ENCODE assay signal across 10 cellular contexts in genomic region chr1:59156526-59157196, GRCh38.
A peak's percentile ranks its signal among the peaks of the same experiment; 100 is the strongest.
DNase-seq lines count a peak whose midpoint lies in the region; ATAC-seq and TF ChIP-seq lines count a peak whose summit lies in the region.
"Had no signal": no experiment of that assay in that cellular context is flagged by ENCODE, and none has a peak within 500 bp of the region (broad histone marks: within the 10 kb centered on the region; RNA-seq: fewer than 3 reads in every experiment).

No MANE protein-coding gene starts in this region.

- TF ChIP-seq CTCF in HCT116 (IDR thresholded peaks at IDR 0.05 in 2 of 3, conservative IDR thresholded peaks at IDR 0.05 in 1 of 3; ENCODE audit: borderline replicate concordance in 1 of 3, insufficient read depth in 1 of 3, low read depth in 2 of 3, low read length in 2 of 3): no peak
- TF ChIP-seq CTCF in osteoblast (IDR thresholded peaks at IDR 0.05; ENCODE audit: extremely low read depth, low read depth, low read length): no peak

- peak overlapping the region; percentile 97 for H2AFZ ChIP-seq in HCT116 (ENCODE audit: low read depth, low read length, poor library complexity, severe bottlenecking)
- H2AFZ ChIP-seq in osteoblast (ENCODE audit: low read length): no peak overlapping the region

- H3K9ac ChIP-seq in HCT116 (ENCODE audit: low read length): no peak overlapping the region

- peaks cover 0 to 4% of the 10 kb centered on the region in 2 experiments; a peak in 1 of 4 replicates for H3K9me3 ChIP-seq in HCT116 (ENCODE audit: control insufficient read depth in 1 of 2, insufficient read depth in 1 of 2, low read depth in 1 of 2, low read length in 2 of 2)
- peaks cover 3% of the 10 kb centered on the region for H3K9me3 ChIP-seq in osteoblast (ENCODE audit: low read depth, low read length)
- H3K9me3 ChIP-seq: colonic mucosa had no signal

- RAD21 ChIA-PET in HCT116 (lab: Charles Lee; ENCODE audit: low non-redundant PET in 1 of 2, low total read pairs in 2 of 2, uncharacterized antibody in 2 of 2, unreplicated experiment in 2 of 2): no interaction called here

- H3K36me3 ChIP-seq in HCT116 (ENCODE audit: control insufficient read depth in 1 of 2, insufficient read depth in 2 of 2, low read length in 2 of 2): no peaks in the 10 kb centered on the region
- no peaks in the 10 kb centered on the region for H3K36me3 ChIP-seq in osteoblast (ENCODE audit: insufficient read depth, low read length)
- H3K36me3 ChIP-seq: colonic mucosa had no signal

- DNase-seq in HCT116 (ENCODE audit: low read depth, low spot score): peak; percentile 60
- peak; percentile 91 for DNase-seq in NCI-H69 (lab: John Stamatoyannopoulos, UW)
- DNase-seq in dermis blood vessel endothelial cell: peak; percentile 74
- DNase-seq in osteoblast (ENCODE audit: insufficient read length, low spot score, missing footprints): no peak
- no peak for DNase-seq in stimulated activated CD4-positive, alpha-beta T cell treated with anti-CD3 and anti-CD28 coated beads, Interleukin-1b, Interleukin-23, amount 100 ng/mL, for 48 hours
- no peak for DNase-seq in kidney glomerular epithelial cell (lab: John Stamatoyannopoulos, UW)
- no peak for DNase-seq in NCI-H1092 treated with DMSO at 0.1 percent for 48 hours (lab: John Stamatoyannopoulos, UW)
- no peak for DNase-seq in effector CD4-positive, alpha-beta T cell
- DNase-seq: colonic mucosa; stimulated activated CD8-positive, alpha-beta memory T cell treated with anti-CD3 and anti-CD28 coated beads, Interleukin-4, amount 100 ng/mL, for 48 hours had no signal

- H3K4me3 ChIP-seq in HCT116 (replicated peaks in 1 of 2; ENCODE audit: low read depth in 1 of 2, low read length in 2 of 2): peak overlapping the region in 1 of 2 experiments; percentile 9; a peak in 1 of 4 replicates
- no peak overlapping the region for H3K4me3 ChIP-seq in osteoblast (ENCODE audit: insufficient read depth, low read length)
- H3K4me3 ChIP-seq: colonic mucosa had no signal

- no TSS peak for BruUV-seq in HCT116 (replicated peaks; lab: Mats Ljungman, UMichigan)

- peak; percentile 82 for ATAC-seq in HCT116

- POLR2A ChIA-PET in HCT116 (lab: Charles Lee): interaction anchor here (2.0 kb wide), 1 partner anchor 373 kb away, joined by 5 read pairs; the partner anchor contains the start of gene JUN

- CTCF ChIA-PET in HCT116 (lab: Charles Lee): interaction anchor here (0.6 kb wide), 1 partner anchor 66 kb away, joined by 3 read pairs; no protein-coding TSS in a partner anchor

- intact Hi-C loops in HCT116 (cut with micrococcal nuclease): loop anchor here (10.0 kb wide), 1 partner anchor 138 kb away; the partner anchor contains the start of gene FGGY

- 0 out of 2 replicates have a peak, but pooled peaks have one; percentile 10 for TF ChIP-seq RAD21 in HCT116 (IDR thresholded peaks at IDR 0.05; ENCODE audit: low read depth)

- H3K27ac ChIP-seq in HCT116 (ENCODE audit: low read depth, low read length) (no peak overlapping the region), osteoblast (ENCODE audit: low read depth, low read length) (no peak overlapping the region)
- H3K27ac ChIP-seq: colonic mucosa had no signal

- peaks cover 15 to 27% of the 10 kb centered on the region in 2 experiments; a peak in 3 of 4 replicates for H3K4me1 ChIP-seq in HCT116 (ENCODE audit: control insufficient read depth in 1 of 2, insufficient read depth in 2 of 2, low read length in 2 of 2)
- H3K4me1 ChIP-seq in osteoblast (ENCODE audit: insufficient read depth, low read length): peaks cover 21% of the 10 kb centered on the region
- H3K4me1 ChIP-seq: colonic mucosa had no signal

- H3K4me2 ChIP-seq in HCT116 (ENCODE audit: low read length) (peak overlapping the region; percentile 73), osteoblast (ENCODE audit: insufficient read depth, low read length) (peak overlapping the region; percentile 32)

- H4K20me1 ChIP-seq in HCT116 (ENCODE audit: insufficient read depth): no peaks in the 10 kb centered on the region
- no peaks in the 10 kb centered on the region for H4K20me1 ChIP-seq in osteoblast (ENCODE audit: insufficient read depth, low read length)

- H3K9me2 ChIP-seq in HCT116 (ENCODE audit: insufficient read depth): no peaks in the 10 kb centered on the region

- no peak for TF ChIP-seq POLR2A in HCT116 (IDR thresholded peaks at IDR 0.05; ENCODE audit: borderline replicate concordance, extremely low read depth, insufficient read depth, insufficient read length)

- no peaks in the 10 kb centered on the region for H3K27me3 ChIP-seq in HCT116 (ENCODE audit: insufficient read depth, low read length)
- H3K27me3 ChIP-seq in osteoblast (ENCODE audit: insufficient read depth, low read length): no peaks in the 10 kb centered on the region
- H3K27me3 ChIP-seq: colonic mucosa had no signal

- H3K79me2 ChIP-seq in HCT116 (ENCODE audit: insufficient read depth, low read length): no peaks in the 10 kb centered on the region
- H3K79me2 ChIP-seq in osteoblast (ENCODE audit: insufficient read depth, low read length): no peaks in the 10 kb centered on the region

TF ChIP-seq in HCT116, 20 proteins besides CTCF, POLR2A, EP300 and RAD21:
- TF ChIP-seq EZH2phosphoT487 (IDR thresholded peaks at IDR 0.05; ENCODE audit: borderline replicate concordance): no peak
- no peak for TF ChIP-seq JUND (IDR thresholded peaks at IDR 0.05)
- TF ChIP-seq MAX (IDR thresholded peaks at IDR 0.05): no peak
- TF ChIP-seq TCF7L2 (IDR thresholded peaks at IDR 0.05; ENCODE audit: borderline replicate concordance, extremely low read depth, insufficient read depth, insufficient read length): peak; percentile 91
- peak; percentile 45 for TF ChIP-seq SP1 (IDR thresholded peaks at IDR 0.05; ENCODE audit: low read depth)
- no peak for TF ChIP-seq CEBPB (IDR thresholded peaks at IDR 0.05; ENCODE audit: low read depth)
TF ChIP-seq in HCT116: peak in this region for 2.

Comparison
In these comparisons a context has a peak if more than half of its experiments do, and no peak if none do; other contexts are left out.
1. DNase-seq: peak in HCT116 (single experiment), NCI-H69 (single experiment) and dermis blood vessel endothelial cell (single experiment); none in osteoblast (single experiment), stimulated activated CD4-positive, alpha-beta T cell treated with anti-CD3 and anti-CD28 coated beads, Interleukin-1b, Interleukin-23, amount 100 ng/mL, for 48 hours (single experiment), kidney glomerular epithelial cell (single experiment), NCI-H1092 treated with DMSO at 0.1 percent for 48 hours (single experiment) and effector CD4-positive, alpha-beta T cell (single experiment).